ENCODE assay signal across 35 cellular contexts in the genomic region with DNA sequence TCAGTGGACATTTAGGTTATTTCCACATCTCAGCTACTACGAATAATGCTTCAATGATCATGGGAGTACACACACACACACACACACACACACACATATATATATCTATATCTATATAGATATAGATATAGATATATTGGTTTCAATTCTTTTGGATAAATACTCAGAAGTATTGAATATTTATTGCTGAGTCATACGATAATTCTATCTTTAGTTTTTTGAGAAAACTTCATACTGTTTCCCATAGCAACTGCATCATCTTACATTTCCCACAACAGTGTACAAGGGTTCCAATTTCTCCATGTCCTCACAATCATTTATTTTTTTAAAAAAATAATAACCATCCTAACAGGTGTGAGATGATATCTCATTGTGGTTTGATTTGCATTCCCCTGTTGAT. TPM values are rescaled to one million over a fixed set of nuclear protein-coding genes. Genes with fewer than 3 reads are reported as not detected.
"Had no signal": no experiment of that assay in that cellular context is flagged by ENCODE, and none has a peak within 500 bp of the region (broad histone marks: within the 10 kb centered on the region; RNA-seq: fewer than 3 reads in every experiment).

No MANE protein-coding gene starts in this region.

- H3K9me3 ChIP-seq: ovary, testis, upper lobe of right lung, uterus had no signal

- H3K9ac ChIP-seq: neural progenitor cell, parathyroid adenoma had no signal

- H3K4me2 ChIP-seq: neural progenitor cell, smooth muscle cell had no signal

- H3K36me3 ChIP-seq: neural progenitor cell, ovary, spleen, suprapubic skin, tibial artery, transverse colon, upper lobe of right lung, uterus had no signal

- H3K27me3 ChIP-seq: neural progenitor cell, ovary, spleen, suprapubic skin, testis, tibial artery, transverse colon, upper lobe of right lung, uterus had no signal

- H3K4me1 ChIP-seq: neural progenitor cell, parathyroid adenoma, psoas muscle, spleen, suprapubic skin, testis, tibial artery, upper lobe of right lung, uterus had no signal

- H3K27ac ChIP-seq: neural progenitor cell, ovary, parathyroid adenoma, psoas muscle, skin epidermis, spleen, suprapubic skin, testis, tibial artery, transverse colon, upper lobe of right lung, uterus had no signal

- H3K4me3 ChIP-seq: neural progenitor cell, ovary, psoas muscle, skin epidermis, smooth muscle cell, spleen, suprapubic skin, testis, tibial artery, transverse colon, upper lobe of right lung, uterus had no signal

- DNase-seq: naive thymus-derived CD4-positive, alpha-beta T cell; natural killer cell; occipital lobe; ovary; posterior cingulate gyrus; psoas muscle; right cardiac atrium; spleen; stimulated activated CD4-positive, alpha-beta T cell treated with anti-CD3 and anti-CD28 coated beads, Interleukin-12 subunit alpha, Interleukin-12 subunit beta, amount 100 ng/mL, for 4 hours; stimulated activated CD4-positive, alpha-beta T cell treated with anti-CD3 and anti-CD28 coated beads, Interleukin-1b, Interleukin-23, amount 100 ng/mL, for 48 hours; stimulated activated CD4-positive, alpha-beta T cell treated with anti-CD3 and anti-CD28 coated beads, Interleukin-4, amount 100 ng/mL, for 1 hour; stimulated activated CD4-positive, alpha-beta T cell treated with anti-CD3 and anti-CD28 coated beads, Interleukin-4, amount 100 ng/mL, for 4 hours; stimulated activated CD8-positive, alpha-beta memory T cell treated with anti-CD3 and anti-CD28 coated beads, Interleukin-4, amount 100 ng/mL, for 48 hours; stimulated activated naive CD4-positive, alpha-beta T cell; stimulated activated naive CD8-positive, alpha-beta T cell treated with anti-CD3 and anti-CD28 coated beads, Interleukin-15, amount 100 ng/mL, for 72 hours; stimulated activated naive CD8-positive, alpha-beta T cell treated with anti-CD3 and anti-CD28 coated beads, Interleukin-15, Interleukin-2, amounts not matched to agents 100 U/mL and 50 U/mL, for 24 hours; substantia nigra; testis; tibial artery; transverse colon; upper lobe of right lung; uterus had no signal

- H2AFZ ChIP-seq: neural progenitor cell, parathyroid adenoma had no signal

- ATAC-seq: naive thymus-derived CD4-positive, alpha-beta T cell; natural killer cell; psoas muscle; right cardiac atrium; sciatic nerve; stimulated activated memory B cell treated with anti-CD40 and anti-IgM and Interleukin-4, amounts not matched to agents 10 μg/mL and 1 μg/mL and 100 μg/mL, for 72 hours; stimulated activated naive CD8-positive, alpha-beta T cell treated with anti-CD3 and anti-CD28 coated beads, Interleukin-15, amount 100 ng/mL, for 72 hours; stimulated activated naive CD8-positive, alpha-beta T cell treated with anti-CD3 and anti-CD28 coated beads, Interleukin-15, Interleukin-2, amounts not matched to agents 100 U/mL and 50 U/mL, for 24 hours; upper lobe of right lung had no signal

RNA-seq across cellular contexts. Expression of a gene that starts 7.1 kb away (rescaled TPM):
- total RNA-seq: naive thymus-derived CD4-positive, alpha-beta T cell; natural killer cell; occipital lobe; osteoblast; ovary; progenitor cell of endocrine pancreas; psoas muscle; renal cortical epithelial cell; right cardiac atrium; sciatic nerve; smooth muscle cell; spleen; transverse colon; upper lobe of right lung; urinary bladder; uterus had no signal
- polyA plus RNA-seq: naive thymus-derived CD4-positive, alpha-beta T cell; neural cell; ovary; psoas muscle; right cardiac atrium; smooth muscle cell; spleen; thymus; urinary bladder had no signal

RNA-seq across cellular contexts. Expression of a gene that starts 8.0 kb away (rescaled TPM):
- total RNA-seq: naive thymus-derived CD4-positive, alpha-beta T cell; natural killer cell; occipital lobe; osteoblast; ovary; progenitor cell of endocrine pancreas; psoas muscle; renal cortical epithelial cell; right cardiac atrium; sciatic nerve; smooth muscle cell; spleen; suprapubic skin; testis; transverse colon; upper lobe of right lung; urinary bladder; uterus had no signal
- polyA plus RNA-seq: naive thymus-derived CD4-positive, alpha-beta T cell; neural cell; ovary; psoas muscle; right cardiac atrium; smooth muscle cell; spleen; urinary bladder had no signal

RNA-seq across cellular contexts. Expression of a gene that starts 16.6 kb away (rescaled TPM):
- total RNA-seq: naive thymus-derived CD4-positive, alpha-beta T cell; natural killer cell; occipital lobe; osteoblast; ovary; progenitor cell of endocrine pancreas; psoas muscle; renal cortical epithelial cell; right cardiac atrium; sciatic nerve; smooth muscle cell; spleen; suprapubic skin; testis; transverse colon; upper lobe of right lung; urinary bladder; uterus had no signal
- polyA plus RNA-seq: naive thymus-derived CD4-positive, alpha-beta T cell; neural cell; ovary; psoas muscle; right cardiac atrium; smooth muscle cell; spleen; thymus; urinary bladder had no signal

RNA-seq across cellular contexts. Expression of a gene that starts 32.8 kb away (rescaled TPM):
- total RNA-seq: naive thymus-derived CD4-positive, alpha-beta T cell; natural killer cell; occipital lobe; osteoblast; ovary; progenitor cell of endocrine pancreas; psoas muscle; renal cortical epithelial cell; right cardiac atrium; sciatic nerve; smooth muscle cell; spleen; suprapubic skin; testis; transverse colon; upper lobe of right lung; urinary bladder; uterus had no signal
- polyA plus RNA-seq: naive thymus-derived CD4-positive, alpha-beta T cell; neural cell; ovary; psoas muscle; right cardiac atrium; smooth muscle cell; spleen; thymus; urinary bladder had no signal
